In the genomic region with DNA sequence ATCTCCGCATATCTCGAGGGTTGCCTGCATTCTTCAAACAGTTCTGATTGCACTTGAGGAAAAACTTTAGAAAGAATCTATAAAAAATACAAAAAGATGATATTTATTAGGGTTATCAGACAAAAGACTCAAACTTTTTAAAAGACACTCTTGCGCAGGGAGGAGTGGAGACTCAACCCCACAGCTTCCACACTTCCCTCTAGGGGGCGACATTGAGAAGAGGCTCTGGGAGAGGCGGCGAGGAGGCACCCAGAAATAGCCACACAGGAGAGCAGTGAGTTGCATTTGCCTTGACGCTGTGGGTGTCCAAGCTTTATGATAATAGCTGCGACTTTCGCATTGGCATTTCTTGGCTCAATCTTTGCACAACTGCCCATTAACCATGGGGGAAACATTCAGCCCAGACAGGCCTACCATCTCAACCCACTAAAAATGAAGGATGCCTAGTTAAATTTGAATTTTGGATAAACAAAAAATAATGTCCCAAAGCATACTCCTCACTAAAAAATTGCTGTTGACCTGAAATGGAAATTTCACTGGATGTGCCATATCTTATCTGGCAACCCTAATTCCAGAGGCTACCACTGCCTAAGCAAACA, we compare ENCODE assay signal across 8 cellular contexts.
A peak's percentile ranks its signal among the peaks of the same experiment; 100 is the strongest.
DNase-seq lines count a peak whose midpoint lies in the region; ATAC-seq and TF ChIP-seq lines count a peak whose summit lies in the region.

No MANE protein-coding gene starts in this region.

- H3K4me2 ChIP-seq in SK-N-SH (no peak overlapping the region), PC-9 (no peak overlapping the region)

- no peaks in the 10 kb centered on the region for H3K9me3 ChIP-seq in SK-N-SH
- H3K9me3 ChIP-seq in PC-9 (ENCODE audit: insufficient read depth, low read depth) = no peaks in the 10 kb centered on the region

- no peaks in the 10 kb centered on the region for H3K9me2 ChIP-seq in SK-N-SH
- no peaks in the 10 kb centered on the region for H3K9me2 ChIP-seq in PC-9 (ENCODE audit: insufficient read depth)

- peak; percentile 50 for DNase-seq in SK-N-SH
- no peak for DNase-seq in PC-9
- peak; percentile 62 for DNase-seq in dermis blood vessel endothelial cell
- peak; percentile 24 for DNase-seq in stimulated activated CD4-positive, alpha-beta T cell treated with anti-CD3 and anti-CD28 coated beads, Interleukin-1b, Interleukin-23, amount 100 ng/mL, for 48 hours
- DNase-seq in NCI-H2227 (lab: John Stamatoyannopoulos, UW; ENCODE audit: unreplicated experiment) = no peak

- H2AFZ ChIP-seq in SK-N-SH (ENCODE audit: low read depth) (no peak overlapping the region), PC-9 (no peak overlapping the region)

- TF ChIP-seq EP300 in SK-N-SH (IDR thresholded peaks at IDR 0.05; ENCODE audit: borderline replicate concordance in 1 of 2, low read depth in 1 of 2, low read length in 1 of 2) = no peak

- no TSS peak for BruUV-seq in PC-9 (replicated peaks; lab: Mats Ljungman, UMichigan)

- H3K9ac ChIP-seq in SK-N-SH = no peak overlapping the region

- no peaks in the 10 kb centered on the region for H3F3A ChIP-seq in SK-N-SH (replicated peaks; ENCODE audit: insufficient read depth)
- no peaks in the 10 kb centered on the region for H3F3A ChIP-seq in PC-9 (ENCODE audit: insufficient read depth, low read depth)

- H4K20me1 ChIP-seq in SK-N-SH (ENCODE audit: insufficient read depth) = no peaks in the 10 kb centered on the region
- no peaks in the 10 kb centered on the region for H4K20me1 ChIP-seq in PC-9 (ENCODE audit: insufficient read depth)

- TF ChIP-seq RAD21 in SK-N-SH (IDR thresholded peaks at IDR 0.05; ENCODE audit: low read length) = peak; percentile 18; the same call in 1 of the 2 replicates

- no peak for ATAC-seq in SK-N-SH treated with all-trans-retinoic acid at 6 μM for 48 hours
- no peak for ATAC-seq in GM18867 (IDR thresholded peaks at IDR 0.05; ENCODE audit: unreplicated experiment)
- ATAC-seq in GM19395 (IDR thresholded peaks at IDR 0.05; ENCODE audit: unreplicated experiment) = no peak

- no peak overlapping the region for H3K4me3 ChIP-seq in SK-N-SH (ENCODE audit: low read depth in 2 of 2, low read length in 1 of 2)
- H3K4me3 ChIP-seq in PC-9 = no peak overlapping the region

- H3K4me1 ChIP-seq in SK-N-SH (ENCODE audit: control insufficient read depth in 1 of 2, insufficient read depth in 2 of 2, low read depth in 1 of 2, low read length in 1 of 2) = no peaks in the 10 kb centered on the region
- H3K4me1 ChIP-seq in PC-9 (replicated peaks; ENCODE audit: insufficient read depth) = no peaks in the 10 kb centered on the region

- TF ChIP-seq CTCF in SK-N-SH (IDR thresholded peaks at IDR 0.05) = 0 out of 2 replicates have a peak, but pooled peaks have one; percentile 13
- peak; percentile 33; the same call in 1 of the 2 replicates for TF ChIP-seq CTCF in PC-9 (conservative IDR thresholded peaks at IDR 0.05)

- H3K27me3 ChIP-seq in SK-N-SH (ENCODE audit: insufficient read depth) = no peaks in the 10 kb centered on the region
- H3K27me3 ChIP-seq in PC-9 (ENCODE audit: insufficient read depth, low read depth) = peaks cover 28% of the 10 kb centered on the region

- CTCF ChIA-PET in SK-N-SH (lab: Yijun Ruan, JAX) = interaction anchor here (0.6 to 2.7 kb wide), 6 partner anchors 11 to 234 kb away, joined by 3 to 13 read pairs (median 4); no protein-coding TSS in a partner anchor
- CTCF ChIA-PET in PC-9 (lab: Charles Lee) = no interaction called here

- H3K79me2 ChIP-seq in SK-N-SH (ENCODE audit: insufficient read depth) (no peaks in the 10 kb centered on the region), PC-9 (ENCODE audit: low read depth) (no peaks in the 10 kb centered on the region)

- H3K36me3 ChIP-seq in SK-N-SH (replicated peaks in 1 of 2; ENCODE audit: control insufficient read depth in 1 of 2, insufficient read depth in 2 of 2, low read length in 1 of 2) (no peaks in the 10 kb centered on the region), PC-9 (ENCODE audit: low read depth) (no peaks in the 10 kb centered on the region)

- intact Hi-C loops in PC-9 (cut with micrococcal nuclease; ENCODE audit: unreplicated experiment) = no loop called here

- WGBS in SK-N-SH (ENCODE audit: low lambda C conversion rate) = 65% methylated on average over 9 of the region's 9 CpGs

- POLR2A ChIA-PET in SK-N-SH (lab: Yijun Ruan, JAX) (no interaction called here), PC-9 (lab: Charles Lee; ENCODE audit: unreplicated experiment) (no interaction called here)

- H3K27ac ChIP-seq in SK-N-SH (ENCODE audit: low read depth in 2 of 2, low read length in 1 of 2) (no peak overlapping the region), PC-9 (no peak overlapping the region)

TF ChIP-seq in SK-N-SH, 30 proteins besides CTCF, POLR2A, EP300 and RAD21 (continues in another document):
- TF ChIP-seq FOXM1 (IDR thresholded peaks at IDR 0.05; ENCODE audit: low read depth) = no peak
- TF ChIP-seq GATA2 (CRISPR knock-in tag; IDR thresholded peaks at IDR 0.05) = no peak
- TF ChIP-seq TEAD4 (IDR thresholded peaks at IDR 0.05; ENCODE audit: borderline replicate concordance, insufficient read depth) = no peak
- no peak for TF ChIP-seq NFIC (IDR thresholded peaks at IDR 0.05; ENCODE audit: borderline replicate concordance)
- TF ChIP-seq USF2 (IDR thresholded peaks at IDR 0.05; ENCODE audit: borderline replicate concordance, low read depth, low read length) = no peak
- TF ChIP-seq, protein P1, sequence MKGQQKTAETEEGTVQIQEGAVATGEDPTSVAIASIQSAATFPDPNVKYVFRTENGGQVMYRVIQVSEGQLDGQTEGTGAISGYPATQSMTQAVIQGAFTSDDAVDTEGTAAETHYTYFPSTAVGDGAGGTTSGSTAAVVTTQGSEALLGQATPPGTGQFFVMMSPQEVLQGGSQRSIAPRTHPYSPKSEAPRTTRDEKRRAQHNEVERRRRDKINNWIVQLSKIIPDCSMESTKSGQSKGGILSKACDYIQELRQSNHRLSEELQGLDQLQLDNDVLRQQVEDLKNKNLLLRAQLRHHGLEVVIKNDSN (IDR thresholded peaks at IDR 0.05; ENCODE audit: borderline replicate concordance, low read depth) = no peak
- TF ChIP-seq YY1 (IDR thresholded peaks at IDR 0.05; ENCODE audit: low read depth) = no peak
- no peak for TF ChIP-seq JUND (IDR thresholded peaks at IDR 0.05)
- TF ChIP-seq MXI1 (IDR thresholded peaks at IDR 0.05; ENCODE audit: low read depth, low read length) = no peak
- TF ChIP-seq RXRA (IDR thresholded peaks at IDR 0.05; ENCODE audit: borderline replicate concordance, low read depth) = no peak
- no peak for TF ChIP-seq GABPA (IDR thresholded peaks at IDR 0.05; ENCODE audit: low read depth)
- TF ChIP-seq, protein P2, sequence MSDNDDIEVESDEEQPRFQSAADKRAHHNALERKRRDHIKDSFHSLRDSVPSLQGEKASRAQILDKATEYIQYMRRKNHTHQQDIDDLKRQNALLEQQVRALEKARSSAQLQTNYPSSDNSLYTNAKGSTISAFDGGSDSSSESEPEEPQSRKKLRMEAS (IDR thresholded peaks at IDR 0.05; ENCODE audit: low read depth) = no peak
- TF ChIP-seq MEF2A (IDR thresholded peaks at IDR 0.05; ENCODE audit: borderline replicate concordance, low read depth) = no peak
- no peak for TF ChIP-seq SIN3A (IDR thresholded peaks at IDR 0.05; ENCODE audit: borderline replicate concordance, low read depth, low read length)

TF ChIP-seq in SK-N-SH treated with all-trans-retinoic acid at 6 μM for 48 hours, 23 proteins besides CTCF, POLR2A, EP300 and RAD21:
- TF ChIP-seq ZNF70 (CRISPR knock-in tag; IDR thresholded peaks at IDR 0.05) (no peak), ZNF565 (CRISPR knock-in tag; conservative IDR thresholded peaks at IDR 0.05; ENCODE audit: low read depth) (no peak), TOX (CRISPR knock-in tag; IDR thresholded peaks at IDR 0.05; ENCODE audit: borderline replicate concordance) (no peak)

Comparison
In these comparisons a context has a peak if more than half of its experiments do, and no peak if none do; other contexts are left out.
1. DNase-seq: peak in SK-N-SH (single experiment), dermis blood vessel endothelial cell (single experiment) and stimulated activated CD4-positive, alpha-beta T cell treated with anti-CD3 and anti-CD28 coated beads, Interleukin-1b, Interleukin-23, amount 100 ng/mL, for 48 hours (single experiment); none in PC-9 (0 of 2) and NCI-H2227 (single experiment).